7 cellular contexts compared by ENCODE assay signal in the genomic region with DNA sequence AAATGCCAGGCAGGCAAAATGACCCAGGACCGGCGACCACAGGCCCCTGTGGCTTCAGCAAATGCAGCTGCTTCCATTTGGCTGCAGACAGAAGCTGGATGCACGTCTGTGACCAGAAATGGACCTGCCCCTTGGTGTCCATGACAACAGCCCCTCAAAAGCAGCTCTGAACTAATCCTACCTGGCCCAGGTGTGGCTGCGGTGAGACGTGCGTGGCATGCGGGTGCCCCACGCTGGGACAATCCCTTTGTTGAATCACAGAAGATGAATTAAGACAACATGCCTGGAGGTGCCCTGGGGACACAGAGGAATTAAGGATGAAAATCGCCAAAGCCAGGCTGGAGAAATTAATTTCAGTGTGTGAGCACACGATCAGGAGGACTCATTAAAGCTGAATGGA.
DNase-seq lines count a peak whose midpoint lies in the region; ATAC-seq, FAIRE-seq and TF ChIP-seq lines count a peak whose summit lies in the region.
"Not testable (repeated sequence)": the region's sequence is repeated elsewhere in the genome, so short reads cannot be mapped to it uniquely, and the experiment has no call there.

No MANE protein-coding gene starts in this region.

- TF ChIP-seq EP300 in H1 (IDR thresholded peaks at IDR 0.05; ENCODE audit: borderline replicate concordance in 1 of 2, low read depth in 2 of 2, low read length in 2 of 2); sigmoid colon (IDR thresholded peaks at IDR 0.05): not testable (repeated sequence)

- peak; percentile 31 for ATAC-seq in upper lobe of right lung

- TF ChIP-seq CTCF in H1 (IDR thresholded peaks at IDR 0.05; ENCODE audit: control extremely low read depth in 1 of 3, insufficient read depth in 1 of 3, low read depth in 1 of 3, low read length in 3 of 3); sigmoid colon (IDR thresholded peaks at IDR 0.05); upper lobe of right lung (IDR thresholded peaks at IDR 0.05): not testable (repeated sequence)

- not testable (repeated sequence) for H3K23me2 ChIP-seq in H1 (ENCODE audit: low read depth, low read length)

- not testable (repeated sequence) for H2BK120ac ChIP-seq in H1 (replicated peaks; ENCODE audit: low read depth, low read length)

- FAIRE-seq in H1 (lab: Jason Lieb, UNC), result peak; percentile 60

- H3K27ac ChIP-seq in H1 (ENCODE audit: low read depth, low read length); sigmoid colon; upper lobe of right lung: not testable (repeated sequence)

- H2BK12ac ChIP-seq in H1 (ENCODE audit: low read depth, low read length), result not testable (repeated sequence)

- not testable (repeated sequence) for H3K18ac ChIP-seq in H1 (ENCODE audit: extremely low read depth, low read length)

- DNase-seq in DMS79 treated with DMSO at 0.1 percent for 48 hours (lab: John Stamatoyannopoulos, UW) (peak; percentile 24), NCI-H69 (lab: John Stamatoyannopoulos, UW) (peak; percentile 8), left kidney (ENCODE audit: low read depth, low spot score) (peak; percentile 26), mesenteric fat pad (ENCODE audit: low spot score) (peak; percentile 62), sigmoid colon (peak; percentile 18)
- DNase-seq in H1 (ENCODE audit: low read depth in 1 of 2, low spot score in 2 of 2); upper lobe of right lung: not testable (repeated sequence)

- H3K9ac ChIP-seq in H1 (replicated peaks in 1 of 4; ENCODE audit: extremely low read depth in 1 of 4, low read depth in 3 of 4, low read length in 3 of 4), result not testable (repeated sequence)

- not testable (repeated sequence) for TF ChIP-seq RAD21 in H1 (IDR thresholded peaks at IDR 0.05 in 1 of 2, conservative IDR thresholded peaks at IDR 0.05 in 1 of 2; ENCODE audit: low read depth in 2 of 2, low read length in 2 of 2)

- H3K9me3 ChIP-seq in H1 (ENCODE audit: insufficient read depth in 2 of 2, low read depth in 1 of 2, low read length in 1 of 2); sigmoid colon; upper lobe of right lung: not testable (repeated sequence)

- H3K4me1 ChIP-seq in H1 (replicated peaks in 1 of 4; ENCODE audit: control insufficient read depth in 3 of 4, insufficient read depth in 4 of 4, low read length in 3 of 4); sigmoid colon; upper lobe of right lung: not testable (repeated sequence)

- H2BK15ac ChIP-seq in H1 (ENCODE audit: low read length), result not testable (repeated sequence)

- H2AK5ac ChIP-seq in H1 (ENCODE audit: low read depth, low read length), result not testable (repeated sequence)

- not testable (repeated sequence) for H3K23ac ChIP-seq in H1 (ENCODE audit: insufficient read length)

- H3K36me3 ChIP-seq in H1 (ENCODE audit: control insufficient read depth in 2 of 4, insufficient read depth in 4 of 4, low read length in 3 of 4); sigmoid colon; upper lobe of right lung: not testable (repeated sequence)

- TF ChIP-seq POLR2A in H1 (IDR thresholded peaks at IDR 0.05; ENCODE audit: control extremely low read depth in 1 of 2, low read depth in 2 of 2, low read length in 2 of 2); sigmoid colon (IDR thresholded peaks at IDR 0.05): not testable (repeated sequence)

- H3K27me3 ChIP-seq in H1 (replicated peaks in 1 of 4; ENCODE audit: control insufficient read depth in 3 of 4, extremely low read depth in 1 of 4, insufficient read depth in 3 of 4, low read length in 3 of 4); upper lobe of right lung: not testable (repeated sequence)
- peaks cover 0 to 37% (median 0%) of the 10 kb centered on the region in 3 donors for H3K27me3 ChIP-seq in sigmoid colon

- not testable (repeated sequence) for H4K20me1 ChIP-seq in H1 (replicated peaks in 1 of 2; ENCODE audit: control insufficient read depth in 1 of 2, insufficient read depth in 2 of 2, low read length in 2 of 2)

- not testable (repeated sequence) for H3K79me2 ChIP-seq in H1 (ENCODE audit: control insufficient read depth in 1 of 2, insufficient read depth in 2 of 2, low read length in 2 of 2)

- not testable (repeated sequence) for H2AFZ ChIP-seq in H1 (ENCODE audit: low read length)

- H3K14ac ChIP-seq in H1 (ENCODE audit: insufficient read length), result not testable (repeated sequence)

- not testable (repeated sequence) for H4K8ac ChIP-seq in H1 (ENCODE audit: extremely low read depth, insufficient read depth, low read length)

- H4K91ac ChIP-seq in H1 (replicated peaks; ENCODE audit: insufficient read length, low read length), result not testable (repeated sequence)

- not testable (repeated sequence) for H3K4me3 ChIP-seq in H1 (ENCODE audit: extremely low read depth in 1 of 4, insufficient read depth in 2 of 4, low read depth in 3 of 4, low read length in 4 of 4); sigmoid colon; upper lobe of right lung

- CTCF ChIA-PET in H1 (lab: Charles Lee; ENCODE audit: partially characterized antibody), result interaction anchor here (1.2 to 1.6 kb wide), 2 partner anchors 23 to 271 kb away, joined by 4 read pairs; no protein-coding TSS in a partner anchor

- H2BK20ac ChIP-seq in H1 (ENCODE audit: low read length), result not testable (repeated sequence)

- 52% methylated on average over 8 of the region's 10 CpGs; no CpG with 5 or more reads in 1 of the 2 experiments for WGBS in H1 (ENCODE audit: extremely low coverage in 1 of 2, insufficient coverage in 1 of 2, insufficient read length in 1 of 2, insufficient replicate concordance in 2 of 2, low coverage in 1 of 2, low lambda C conversion rate in 2 of 2, missing lambda C conversion rate in 1 of 2), 2 experiments
- 14 to 50% methylated on average over 10 of the region's 10 CpGs for WGBS in sigmoid colon, 2 donors

- H4K5ac ChIP-seq in H1 (ENCODE audit: insufficient read length, low read depth, low read length), result not testable (repeated sequence)

- not testable (repeated sequence) for H3K4me2 ChIP-seq in H1 (ENCODE audit: insufficient read depth in 1 of 2, low read depth in 2 of 2, low read length in 2 of 2)

- H3K4ac ChIP-seq in H1 (replicated peaks; ENCODE audit: insufficient read length, low read depth, low read length), result not testable (repeated sequence)

- intact Hi-C loops in sigmoid colon (cut with DNase I); upper lobe of right lung (cut with DNase I): not testable (repeated sequence)

- not testable (repeated sequence) for H3K79me1 ChIP-seq in H1 (ENCODE audit: low read depth, low read length)

- H3K56ac ChIP-seq in H1 (replicated peaks; ENCODE audit: insufficient read length, low read depth, low read length), result not testable (repeated sequence)

- POLR2A ChIA-PET in H1 (lab: Charles Lee; ENCODE audit: partially characterized antibody), result not testable (repeated sequence)

- not testable (repeated sequence) for H2BK5ac ChIP-seq in H1 (ENCODE audit: low read depth, low read length)
